Comparison of ENCODE assay signal across 26 cellular contexts in genomic region chr1:155301342-155301841, GRCh38. TPM values are rescaled to one million over a fixed set of nuclear protein-coding genes. Genes with fewer than 3 reads are reported as not detected.
"Had no signal": no experiment of that assay in that cellular context is flagged by ENCODE, and none has a peak within 500 bp of the region (broad histone marks: within the 10 kb centered on the region; RNA-seq: fewer than 3 reads in every experiment).

TSS of gene PKLR (minus strand) at chr1:155301438. CDS start at chr1:155301395, 43 bp downstream.

- H3K9me3 Mint-ChIP-seq: activated naive CD4-positive, alpha-beta T cell treated with anti-CD3 and anti-CD28 coated beads, Interleukin-2, amount 50 U/mL, for 24 hours; mesothelial cell of epicardium; natural killer cell treated with Interleukin-12 subunit alpha and Interleukin-12 subunit beta and Interleukin-15 and Interleukin-18, amount 100 ng/mL, for 72 hours; stimulated activated naive CD8-positive, alpha-beta T cell treated with anti-CD3 and anti-CD28 coated beads, Interleukin-15, Interleukin-2, amounts not matched to agents 100 ng/mL and 50 ng/mL, for 24 hours; T-cell had no signal

- H3K4me3 ChIP-seq: cardiac muscle cell, psoas muscle, skin epidermis, tibial nerve, vagina had no signal

- ATAC-seq: psoas muscle, right cardiac atrium, T-cell had no signal

- H3K9me3 ChIP-seq: psoas muscle, tibial nerve, vagina had no signal

- H3K4me1 Mint-ChIP-seq: activated naive CD4-positive, alpha-beta T cell treated with anti-CD3 and anti-CD28 coated beads, Interleukin-2, amount 50 U/mL, for 24 hours; T-cell had no signal

- DNase-seq: activated CD4-positive, alpha-beta T cell treated with anti-CD3 and anti-CD28 coated beads, Interleukin-2, amount 50 U/mL, for 1 hour; activated CD4-positive, CD25-positive, alpha-beta regulatory T cell treated with anti-CD3 and anti-CD28 coated beads, Interleukin-2, amount 50 U/mL, for 72 hours; activated CD8-positive, alpha-beta memory T cell treated with anti-CD3 and anti-CD28 coated beads, Interleukin-2, amount 50 U/mL, for 4 hours; activated gamma-delta T cell; dermis blood vessel endothelial cell; effector memory CD4-positive, alpha-beta T cell; foreskin fibroblast; hippocampal formation; islet precursor cell; psoas muscle; right cardiac atrium; stimulated activated CD4-positive, alpha-beta T cell treated with anti-CD3 and anti-CD28 coated beads, Interleukin-15, amount 100 ng/mL, for 24 hours; stimulated activated CD4-positive, alpha-beta T cell treated with anti-CD3 and anti-CD28 coated beads, Interleukin-2, amount 100 ng/mL, for 48 hours; T-cell had no signal

- H3K4me1 ChIP-seq: psoas muscle, vagina had no signal

- H3K36me3 Mint-ChIP-seq: activated naive CD4-positive, alpha-beta T cell treated with anti-CD3 and anti-CD28 coated beads, Interleukin-2, amount 50 U/mL, for 24 hours; mesothelial cell of epicardium; natural killer cell treated with Interleukin-12 subunit alpha and Interleukin-12 subunit beta and Interleukin-15 and Interleukin-18, amount 100 ng/mL, for 72 hours; T-cell had no signal

- H3K27me3 ChIP-seq: vagina had no signal

- H3K4me3 Mint-ChIP-seq: activated naive CD4-positive, alpha-beta T cell treated with anti-CD3 and anti-CD28 coated beads, Interleukin-2, amount 50 U/mL, for 24 hours; mesothelial cell of epicardium; natural killer cell treated with Interleukin-12 subunit alpha and Interleukin-12 subunit beta and Interleukin-15 and Interleukin-18, amount 100 ng/mL, for 72 hours; stimulated activated naive CD8-positive, alpha-beta T cell treated with anti-CD3 and anti-CD28 coated beads, Interleukin-15, Interleukin-2, amounts not matched to agents 100 ng/mL and 50 ng/mL, for 24 hours; T-cell had no signal

- H3K27ac ChIP-seq: cardiac muscle cell, psoas muscle, skin epidermis, tibial nerve, vagina, VCaP had no signal

- H3K36me3 ChIP-seq: cardiac muscle cell, tibial nerve, vagina had no signal

- H3K27ac Mint-ChIP-seq: activated naive CD4-positive, alpha-beta T cell treated with anti-CD3 and anti-CD28 coated beads, Interleukin-2, amount 50 U/mL, for 24 hours; mesothelial cell of epicardium; natural killer cell treated with Interleukin-12 subunit alpha and Interleukin-12 subunit beta and Interleukin-15 and Interleukin-18, amount 100 ng/mL, for 72 hours; stimulated activated naive CD8-positive, alpha-beta T cell treated with anti-CD3 and anti-CD28 coated beads, Interleukin-15, Interleukin-2, amounts not matched to agents 100 ng/mL and 50 ng/mL, for 24 hours; T-cell had no signal

RNA-seq across cellular contexts. Expression of gene PKLR, which starts in this region (rescaled TPM):
- total RNA-seq: dermis blood vessel endothelial cell; glomerular endothelial cell; lung microvascular endothelial cell; natural killer cell treated with Interleukin-12 subunit alpha and Interleukin-12 subunit beta and Interleukin-15 and Interleukin-18, amount 100 ng/mL, for 72 hours; omental fat pad; psoas muscle; right cardiac atrium; vagina had no signal
- polyA plus RNA-seq: cardiac muscle cell, right cardiac atrium had no signal
